Comparison of ENCODE assay signal across 18 cellular contexts in the genomic region with DNA sequence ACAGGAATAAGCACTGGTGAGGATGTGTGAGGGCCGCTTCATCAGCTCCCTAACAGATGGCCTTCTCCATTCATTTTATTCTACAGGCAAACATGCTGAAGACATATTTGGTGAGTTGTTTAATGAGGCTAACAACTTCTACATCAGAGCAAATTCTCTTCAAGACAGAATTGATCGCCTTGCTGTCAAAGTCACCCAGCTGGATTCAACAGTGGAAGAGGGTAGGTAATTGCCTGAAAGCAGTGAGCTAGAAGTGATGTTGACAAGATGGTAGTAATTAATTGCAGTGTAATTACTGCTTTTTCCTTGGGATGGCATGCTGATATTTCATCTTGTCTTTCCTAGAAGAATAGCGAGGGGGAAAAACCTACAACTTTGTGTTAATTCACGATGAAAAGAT.
DNase-seq lines count a peak whose midpoint lies in the region; ATAC-seq and TF ChIP-seq lines count a peak whose summit lies in the region.
"Had no signal": no experiment of that assay in that cellular context is flagged by ENCODE, and none has a peak within 500 bp of the region (broad histone marks: within the 10 kb centered on the region; RNA-seq: fewer than 3 reads in every experiment).

No MANE protein-coding gene starts in this region.

- CTCF ChIA-PET in CD8-positive, alpha-beta T cell (lab: Charles Lee), result no interaction called here

- no peak for TF ChIP-seq CTCF in GM13976 (IDR thresholded peaks at IDR 0.05; ENCODE audit: borderline replicate concordance, control extremely low read depth, extremely low read depth, insufficient read depth, missing control alignments)
- TF ChIP-seq CTCF in CD8-positive, alpha-beta T cell (IDR thresholded peaks at IDR 0.05), result no peak

- DNase-seq in NCI-H748 (lab: John Stamatoyannopoulos, UW; ENCODE audit: unreplicated experiment) (peak; percentile 52), NCI-H748 treated with DMSO at 0.1 percent for 48 hours (lab: John Stamatoyannopoulos, UW) (no peak), NCI-H2171 (lab: John Stamatoyannopoulos, UW) (peak; percentile 17), cerebellar cortex (ENCODE audit: low spot score) (peak; percentile 28), GM13976 (ENCODE audit: low spot score) (no peak), dedifferentiated amniotic fluid mesenchymal stem cell (ENCODE audit: extremely low spot score) (no peak)
- no peak for DNase-seq in CD8-positive, alpha-beta T cell
- DNase-seq: CD4-positive, CD25-positive, alpha-beta regulatory T cell; EL; HFFc6; MG63; NCI-H1436 treated with DMSO at 0.1 percent for 48 hours; NCI-H524 treated with DMSO at 0.1 percent for 48 hours had no signal

- peaks cover 24% of the 10 kb centered on the region for H3K27me3 Mint-ChIP-seq in CD8-positive, alpha-beta T cell (ENCODE audit: low read depth)

- H3K9me3 ChIP-seq in CD8-positive, alpha-beta T cell (ENCODE audit: low read length), result no peaks in the 10 kb centered on the region
- H3K9me3 ChIP-seq: MG63 had no signal

- no peak overlapping the region for H3K4me3 Mint-ChIP-seq in CD8-positive, alpha-beta T cell
- H3K4me3 Mint-ChIP-seq: CD4-positive, CD25-positive, alpha-beta regulatory T cell; HFFc6; T-helper 1 cell treated with Interleukin-12 subunit alpha and Interleukin-12 subunit beta and Interleukin-4 antibody, amounts not matched to agents 30 μg/mL and 1 μg/mL, for 36 hours had no signal

- H3K27ac Mint-ChIP-seq in CD8-positive, alpha-beta T cell, result no peak overlapping the region
- H3K27ac Mint-ChIP-seq: CD4-positive, CD25-positive, alpha-beta regulatory T cell; HFFc6; T-helper 1 cell treated with Interleukin-12 subunit alpha and Interleukin-12 subunit beta and Interleukin-4 antibody, amounts not matched to agents 30 μg/mL and 1 μg/mL, for 36 hours had no signal

- H3K27ac ChIP-seq in CD8-positive, alpha-beta T cell (ENCODE audit: low read depth, low read length), result no peak overlapping the region
- H3K27ac ChIP-seq: KMS-11, SK-N-MC had no signal

- POLR2A ChIA-PET in CD8-positive, alpha-beta T cell (lab: Charles Lee), result no interaction called here

- no peaks in the 10 kb centered on the region for H3K36me3 Mint-ChIP-seq in CD8-positive, alpha-beta T cell
- H3K36me3 Mint-ChIP-seq: CD4-positive, CD25-positive, alpha-beta regulatory T cell had no signal

- H3K4me1 ChIP-seq in CD8-positive, alpha-beta T cell (ENCODE audit: insufficient read depth, low read length), result no peaks in the 10 kb centered on the region

- H3K27me3 ChIP-seq in CD8-positive, alpha-beta T cell (ENCODE audit: insufficient read depth, low read length), result no peaks in the 10 kb centered on the region
- H3K27me3 ChIP-seq: MG63 had no signal

- no peak overlapping the region for H3K4me3 ChIP-seq in CD8-positive, alpha-beta T cell (ENCODE audit: low read depth, low read length)
- H3K4me3 ChIP-seq: MG63, SK-N-MC had no signal

- no peak for ATAC-seq in CD8-positive, alpha-beta T cell
- ATAC-seq: HepG2, Right ventricle myocardium inferior had no signal

- no peaks in the 10 kb centered on the region for H3K36me3 ChIP-seq in CD8-positive, alpha-beta T cell (ENCODE audit: insufficient read depth, low read length)

- no peaks in the 10 kb centered on the region for H3K9me3 Mint-ChIP-seq in CD8-positive, alpha-beta T cell
- H3K9me3 Mint-ChIP-seq: CD4-positive, CD25-positive, alpha-beta regulatory T cell; HFFc6; T-helper 1 cell treated with Interleukin-12 subunit alpha and Interleukin-12 subunit beta and Interleukin-4 antibody, amounts not matched to agents 30 μg/mL and 1 μg/mL, for 36 hours had no signal

- in situ Hi-C loops in GM13976 (cut with MboI; ENCODE audit: low sequenced_read_pairs, unreplicated experiment), result no loop called here

- H3K4me1 Mint-ChIP-seq in CD8-positive, alpha-beta T cell (ENCODE audit: low read depth), result no peaks in the 10 kb centered on the region
- H3K4me1 Mint-ChIP-seq: CD4-positive, CD25-positive, alpha-beta regulatory T cell had no signal

- intact Hi-C loops in CD8-positive, alpha-beta T cell (cut with DNase I, micrococcal nuclease), result no loop called here

Comparison
In these comparisons a context has a peak if more than half of its experiments do, and no peak if none do; other contexts are left out.
1. DNase-seq: peak in NCI-H748 (single experiment), NCI-H2171 (single experiment) and cerebellar cortex (single experiment); none in NCI-H748 treated with DMSO at 0.1 percent for 48 hours (single experiment), GM13976 (single experiment), CD8-positive, alpha-beta T cell (0 of 7) and dedifferentiated amniotic fluid mesenchymal stem cell (single experiment).